In the genomic region with DNA sequence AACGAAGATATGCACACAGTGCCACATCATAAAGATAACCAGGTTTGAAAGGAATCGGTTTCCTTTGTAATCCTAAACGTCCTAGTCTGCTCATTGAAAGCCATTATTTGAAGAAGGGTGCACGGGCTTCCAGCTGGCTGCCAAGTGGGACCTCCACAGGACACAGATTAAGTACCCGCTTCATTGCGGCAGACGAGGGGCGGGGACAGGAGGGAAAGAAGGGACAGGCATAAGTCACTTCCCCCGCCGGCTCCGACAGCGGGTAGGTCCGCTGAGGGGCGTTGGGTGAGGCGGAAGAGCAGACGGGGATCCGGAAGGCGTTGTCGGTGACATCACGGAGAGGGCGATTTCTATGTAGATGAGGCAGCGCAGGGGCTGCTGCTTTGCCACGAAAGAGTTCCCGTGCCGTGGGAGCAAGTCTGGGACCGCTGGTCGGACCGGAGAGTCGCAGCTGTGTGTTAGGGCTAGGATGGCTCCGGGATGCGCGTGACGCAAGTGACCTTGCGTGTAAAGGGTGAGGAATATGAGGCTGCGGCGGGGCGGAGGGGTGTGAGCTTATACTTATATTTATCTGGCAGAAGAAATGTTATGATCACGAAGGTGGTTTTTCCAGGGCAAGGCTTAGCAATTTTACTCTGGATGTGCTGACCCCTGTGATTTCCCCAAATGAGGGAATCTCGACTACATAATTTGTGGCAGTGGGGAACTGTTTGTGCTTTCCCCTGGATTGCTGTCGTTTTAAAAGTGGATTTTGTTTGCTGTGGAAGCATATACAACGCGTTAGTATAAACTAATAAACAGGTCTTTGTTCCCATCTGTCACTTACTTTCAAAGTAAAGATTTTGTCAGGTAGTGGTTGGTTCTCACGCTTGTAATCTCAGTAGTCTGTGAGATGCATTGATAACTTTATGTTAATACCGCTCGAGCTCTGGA, we compare ENCODE assay signal across 8 cellular contexts.
DNase-seq lines count a peak whose midpoint lies in the region; ATAC-seq and TF ChIP-seq lines count a peak whose summit lies in the region.
"Not testable (repeated sequence)": the region's sequence is repeated elsewhere in the genome, so short reads cannot be mapped to it uniquely, and the experiment has no call there.

No MANE protein-coding gene starts in this region.

- not testable (repeated sequence) for H3K27me3 ChIP-seq in esophagus muscularis mucosa

- TF ChIP-seq POLR2A in esophagus muscularis mucosa (IDR thresholded peaks at IDR 0.05; ENCODE audit: low read depth), result not testable (repeated sequence)

- H3K27ac Mint-ChIP-seq in activated T-cell treated with anti-CD3 and anti-CD28 coated beads, Interleukin-2, amount 50 U/mL, for 72 hours, result peak overlapping the region; percentile 91

- H3K9me3 ChIP-seq in esophagus muscularis mucosa, mucosa of descending colon: not testable (repeated sequence)

- intact Hi-C loops in esophagus muscularis mucosa (cut with DNase I); mucosa of descending colon (cut with DNase I, micrococcal nuclease): not testable (repeated sequence)

- peak overlapping the region; percentile 85 to 89 for H3K4me3 Mint-ChIP-seq in activated T-cell treated with anti-CD3 and anti-CD28 coated beads, Interleukin-2, amount 50 U/mL, for 72 hours

- TF ChIP-seq EP300 in esophagus muscularis mucosa (IDR thresholded peaks at IDR 0.05), result not testable (repeated sequence)

- not testable (repeated sequence) for H3K4me1 ChIP-seq in esophagus muscularis mucosa; mucosa of descending colon (ENCODE audit: low read depth)

- peaks cover 43% of the 10 kb centered on the region for H3K4me1 Mint-ChIP-seq in activated T-cell treated with anti-CD3 and anti-CD28 coated beads, Interleukin-2, amount 50 U/mL, for 72 hours (ENCODE audit: low read depth)

- H3K27me3 Mint-ChIP-seq in activated T-cell treated with anti-CD3 and anti-CD28 coated beads, Interleukin-2, amount 50 U/mL, for 72 hours (ENCODE audit: low read depth), result not testable (repeated sequence)

- H3K36me3 Mint-ChIP-seq in activated T-cell treated with anti-CD3 and anti-CD28 coated beads, Interleukin-2, amount 50 U/mL, for 72 hours (ENCODE audit: insufficient read depth in 2 of 2), result not testable (repeated sequence)

- in situ Hi-C loops in Caki2 (cut with HindIII; ENCODE audit: low pct_unique_long_range_greater_than_20kb, low sequenced_read_pairs), result not testable (repeated sequence)

- peak overlapping the region; percentile 16 to 64 (median 56) for H3K27ac ChIP-seq in esophagus muscularis mucosa (replicated peaks in 1 of 4)

- H3K9me3 Mint-ChIP-seq in activated T-cell treated with anti-CD3 and anti-CD28 coated beads, Interleukin-2, amount 50 U/mL, for 72 hours, result not testable (repeated sequence)

- H3K4me3 ChIP-seq in esophagus muscularis mucosa (peak overlapping the region; percentile 59 to 71 (median 62)), mucosa of descending colon (peak overlapping the region; percentile 17)

- WGBS in esophagus muscularis mucosa, result 3% methylated on average over 42 of the region's 45 CpGs

- not testable (repeated sequence) for H3K36me3 ChIP-seq in esophagus muscularis mucosa; mucosa of descending colon (ENCODE audit: low read depth)

- ATAC-seq in GM21381 (IDR thresholded peaks at IDR 0.05; ENCODE audit: unreplicated experiment) (peak; percentile 93), mucosa of descending colon (peak; percentile 96)
- peak; percentile 85 to 87 for ATAC-seq in activated T-cell treated with anti-CD3 and anti-CD28 coated beads, Interleukin-2, amount 50 U/mL, for 72 hours (replicated peaks in 1 of 2)

- TF ChIP-seq CTCF in esophagus muscularis mucosa (IDR thresholded peaks at IDR 0.05); mucosa of descending colon (IDR thresholded peaks at IDR 0.05): not testable (repeated sequence)

- DNase-seq in Caki2 (ENCODE audit: low read depth), result peak; percentile 85
- DNase-seq in HT1080 (ENCODE audit: low read depth), result peak; percentile 87
- peak; percentile 55 for DNase-seq in RPMI8226
- DNase-seq in activated T-cell treated with anti-CD3 and anti-CD28 coated beads, Interleukin-2, amount 50 U/mL, for 72 hours, result peak; percentile 88 to 89
- peak; percentile 95 for DNase-seq in esophagus muscularis mucosa (ENCODE audit: extremely low spot score)
- DNase-seq in mucosa of descending colon, result peak; percentile 86 to 95 (median 90)
- DNase-seq in stimulated activated CD8-positive, alpha-beta memory T cell treated with anti-CD3 and anti-CD28 coated beads, Interleukin-12 subunit alpha, Interleukin-12 subunit beta, amount 100 ng/mL, for 4 hours (ENCODE audit: low read depth), result peak; percentile 72

Comparison
In these comparisons a context has a peak if more than half of its experiments do, and no peak if none do; other contexts are left out.
1. Peak in every context shown above with its lines: DNase-seq, ATAC-seq, H3K4me3 ChIP-seq and H3K27ac ChIP-seq.